8 cellular contexts compared by ENCODE assay signal in genomic region chr1:201376464-201377374, GRCh38. TPM values are rescaled to one million over a fixed set of nuclear protein-coding genes. Genes with fewer than 3 reads are reported as not detected.
DNase-seq lines count a peak whose midpoint lies in the region; ATAC-seq and TF ChIP-seq lines count a peak whose summit lies in the region.

No MANE protein-coding gene starts in this region.

- DNase-seq in Daoy (ENCODE audit: low read depth) (peak; percentile 68), left ventricle myocardium inferior (no peak), upper lobe of right lung (no peak), SHP77 (lab: John Stamatoyannopoulos, UW) (no peak), MV-4-11 (lab: John Stamatoyannopoulos, UW) (no peak)
- DNase-seq in activated T-helper 1 cell treated with anti-CD3 and anti-CD28 coated beads, Interleukin-12 subunit alpha, Interleukin-12 subunit beta, Interleukin-2, Interleukin-4 antibody, amounts not matched to agents 30 ng/mL and 10 ng/mL and 1 ng/mL, durations not matched to agents 14 hours and 24 hours and 36 hours (ENCODE audit: low spot score): no peak

- intact Hi-C loops in left ventricle myocardium inferior (cut with micrococcal nuclease): no loop called here
- intact Hi-C loops in upper lobe of right lung (cut with DNase I): no loop called here
- intact Hi-C loops in activated T-helper 1 cell treated with anti-CD3 and anti-CD28 coated beads, Interleukin-12 subunit alpha, Interleukin-12 subunit beta, Interleukin-2, Interleukin-4 antibody, amounts not matched to agents 30 ng/mL and 10 ng/mL and 1 ng/mL, durations not matched to agents 14 hours and 24 hours and 36 hours (cut with micrococcal nuclease): no loop called here

- peaks cover 38% of the 10 kb centered on the region for H3K36me3 ChIP-seq in left ventricle myocardium inferior
- no peaks in the 10 kb centered on the region for H3K36me3 ChIP-seq in upper lobe of right lung

- peak overlapping the region; percentile 97 for H3K27ac ChIP-seq in left ventricle myocardium inferior (replicated peaks)
- no peak overlapping the region for H3K27ac ChIP-seq in upper lobe of right lung

- no peaks in the 10 kb centered on the region for H3K4me1 Mint-ChIP-seq in activated T-helper 1 cell treated with anti-CD3 and anti-CD28 coated beads, Interleukin-12 subunit alpha, Interleukin-12 subunit beta, Interleukin-2, Interleukin-4 antibody, amounts not matched to agents 30 ng/mL and 10 ng/mL and 1 ng/mL, durations not matched to agents 14 hours and 24 hours and 36 hours (ENCODE audit: low read depth)

- peaks cover 10% of the 10 kb centered on the region for H3K27me3 Mint-ChIP-seq in activated T-helper 1 cell treated with anti-CD3 and anti-CD28 coated beads, Interleukin-12 subunit alpha, Interleukin-12 subunit beta, Interleukin-2, Interleukin-4 antibody, amounts not matched to agents 30 ng/mL and 10 ng/mL and 1 ng/mL, durations not matched to agents 14 hours and 24 hours and 36 hours (ENCODE audit: insufficient read depth)

- ATAC-seq in HG02759 (IDR thresholded peaks at IDR 0.05; ENCODE audit: unreplicated experiment): peak; percentile 55
- ATAC-seq in SK-N-SH treated with all-trans-retinoic acid at 6 μM for 48 hours: peak; percentile 64
- ATAC-seq in upper lobe of right lung: peak; percentile 26

- H3K4me3 ChIP-seq in left ventricle myocardium inferior (peak overlapping the region; percentile 74), upper lobe of right lung (no peak overlapping the region)

- TF ChIP-seq CTCF in left ventricle myocardium inferior (IDR thresholded peaks at IDR 0.05; ENCODE audit: borderline replicate concordance): peak; percentile 46
- TF ChIP-seq CTCF in upper lobe of right lung (IDR thresholded peaks at IDR 0.05): peak; percentile 39

- H3K9me3 ChIP-seq in left ventricle myocardium inferior (replicated peaks) (no peaks in the 10 kb centered on the region), upper lobe of right lung (no peaks in the 10 kb centered on the region)

- H3K9me3 Mint-ChIP-seq in activated T-helper 1 cell treated with anti-CD3 and anti-CD28 coated beads, Interleukin-12 subunit alpha, Interleukin-12 subunit beta, Interleukin-2, Interleukin-4 antibody, amounts not matched to agents 30 ng/mL and 10 ng/mL and 1 ng/mL, durations not matched to agents 14 hours and 24 hours and 36 hours: no peaks in the 10 kb centered on the region

- H3K27me3 ChIP-seq in left ventricle myocardium inferior (ENCODE audit: low read depth) (peaks cover 11% of the 10 kb centered on the region), upper lobe of right lung (no peaks in the 10 kb centered on the region)

- no peak overlapping the region for H3K4me3 Mint-ChIP-seq in activated T-helper 1 cell treated with anti-CD3 and anti-CD28 coated beads, Interleukin-12 subunit alpha, Interleukin-12 subunit beta, Interleukin-2, Interleukin-4 antibody, amounts not matched to agents 30 ng/mL and 10 ng/mL and 1 ng/mL, durations not matched to agents 14 hours and 24 hours and 36 hours

- H3K4me1 ChIP-seq in left ventricle myocardium inferior: peaks cover 45% of the 10 kb centered on the region
- H3K4me1 ChIP-seq in upper lobe of right lung: peaks cover 11% of the 10 kb centered on the region

- no peak overlapping the region for H3K27ac Mint-ChIP-seq in activated T-helper 1 cell treated with anti-CD3 and anti-CD28 coated beads, Interleukin-12 subunit alpha, Interleukin-12 subunit beta, Interleukin-2, Interleukin-4 antibody, amounts not matched to agents 30 ng/mL and 10 ng/mL and 1 ng/mL, durations not matched to agents 14 hours and 24 hours and 36 hours

- no peaks in the 10 kb centered on the region for H3K36me3 Mint-ChIP-seq in activated T-helper 1 cell treated with anti-CD3 and anti-CD28 coated beads, Interleukin-12 subunit alpha, Interleukin-12 subunit beta, Interleukin-2, Interleukin-4 antibody, amounts not matched to agents 30 ng/mL and 10 ng/mL and 1 ng/mL, durations not matched to agents 14 hours and 24 hours and 36 hours (ENCODE audit: low read depth)

TF ChIP-seq in SK-N-SH treated with all-trans-retinoic acid at 6 μM for 48 hours, 23 proteins besides CTCF, POLR2A, EP300 and RAD21:
- no peak for TF ChIP-seq ZNF565 (CRISPR knock-in tag; conservative IDR thresholded peaks at IDR 0.05; ENCODE audit: low read depth)
- no peak for TF ChIP-seq TCF4 (CRISPR knock-in tag; IDR thresholded peaks at IDR 0.05; ENCODE audit: borderline replicate concordance)
- TF ChIP-seq ZFP3 (CRISPR knock-in tag; IDR thresholded peaks at IDR 0.05): no peak
- no peak for TF ChIP-seq PATZ1 (CRISPR knock-in tag; IDR thresholded peaks at IDR 0.05; ENCODE audit: borderline replicate concordance)
- TF ChIP-seq PPARA (CRISPR knock-in tag; IDR thresholded peaks at IDR 0.05; ENCODE audit: borderline replicate concordance): no peak

RNA-seq across cellular contexts. Expression of gene TNNT2, which starts 0.8 kb away (rescaled TPM):
- total RNA-seq in Daoy (2014; rRNA removed; shearing (Covaris generic)): not detected in 2 replicates
- total RNA-seq in left ventricle myocardium inferior (8,708 TPM), upper lobe of right lung (6.4 TPM)
- not detected in 2 replicates for total RNA-seq in activated T-helper 1 cell treated with anti-CD3 and anti-CD28 coated beads, Interleukin-12 subunit alpha, Interleukin-12 subunit beta, Interleukin-2, Interleukin-4 antibody, amounts not matched to agents 30 ng/mL and 10 ng/mL and 1 ng/mL, durations not matched to agents 14 hours and 24 hours and 36 hours

RNA-seq across cellular contexts. Expression of gene LAD1, which starts 22.4 kb away (rescaled TPM):
- 0.06 and 0.71 TPM in 2 replicates for total RNA-seq in Daoy (2014; rRNA removed; shearing (Covaris generic))
- total RNA-seq in left ventricle myocardium inferior: 2.0 TPM
- 42.6 TPM for total RNA-seq in upper lobe of right lung
- not detected in 2 replicates for total RNA-seq in activated T-helper 1 cell treated with anti-CD3 and anti-CD28 coated beads, Interleukin-12 subunit alpha, Interleukin-12 subunit beta, Interleukin-2, Interleukin-4 antibody, amounts not matched to agents 30 ng/mL and 10 ng/mL and 1 ng/mL, durations not matched to agents 14 hours and 24 hours and 36 hours

RNA-seq across cellular contexts. Expression of gene TNNI1, which starts 44.8 kb away (rescaled TPM):
- total RNA-seq in Daoy (2014; rRNA removed; shearing (Covaris generic)): not detected in 2 replicates
- total RNA-seq in left ventricle myocardium inferior: 44.2 TPM
- 0.49 TPM for total RNA-seq in upper lobe of right lung
- total RNA-seq in activated T-helper 1 cell treated with anti-CD3 and anti-CD28 coated beads, Interleukin-12 subunit alpha, Interleukin-12 subunit beta, Interleukin-2, Interleukin-4 antibody, amounts not matched to agents 30 ng/mL and 10 ng/mL and 1 ng/mL, durations not matched to agents 14 hours and 24 hours and 36 hours: not detected in 2 replicates

Comparison
In these comparisons a context has a peak if more than half of its experiments do, and no peak if none do; other contexts are left out.
1. RNA of gene TNNT2, which starts 0.8 kb away (total RNA-seq): 8,708 TPM in left ventricle myocardium inferior (single experiment); 6.4 TPM in upper lobe of right lung (single experiment), not detected in Daoy and not detected in activated T-helper 1 cell treated with anti-CD3 and anti-CD28 coated beads, Interleukin-12 subunit alpha, Interleukin-12 subunit beta, Interleukin-2, Interleukin-4 antibody, amounts not matched to agents 30 ng/mL and 10 ng/mL and 1 ng/mL, durations not matched to agents 14 hours and 24 hours and 36 hours; every median in the first group is over 1,000 times any median in the second.
2. RNA of gene LAD1, which starts 22.4 kb away (total RNA-seq): 42.6 TPM in upper lobe of right lung (single experiment); 2.0 TPM in left ventricle myocardium inferior (single experiment), 0.06 to 0.71 TPM in Daoy and not detected in activated T-helper 1 cell treated with anti-CD3 and anti-CD28 coated beads, Interleukin-12 subunit alpha, Interleukin-12 subunit beta, Interleukin-2, Interleukin-4 antibody, amounts not matched to agents 30 ng/mL and 10 ng/mL and 1 ng/mL, durations not matched to agents 14 hours and 24 hours and 36 hours; every median in the first group is over 10 times any median in the second.
3. RNA of gene TNNI1, which starts 44.8 kb away (total RNA-seq): 44.2 TPM in left ventricle myocardium inferior (single experiment); 0.49 TPM in upper lobe of right lung (single experiment), not detected in activated T-helper 1 cell treated with anti-CD3 and anti-CD28 coated beads, Interleukin-12 subunit alpha, Interleukin-12 subunit beta, Interleukin-2, Interleukin-4 antibody, amounts not matched to agents 30 ng/mL and 10 ng/mL and 1 ng/mL, durations not matched to agents 14 hours and 24 hours and 36 hours and not detected in Daoy; every median in the first group is over 10 times any median in the second.
4. Peak in every context shown above with its lines, with median percentiles within 50 percentile points of each other: ATAC-seq.